27 cellular contexts compared by ENCODE assay signal in the genomic region with DNA sequence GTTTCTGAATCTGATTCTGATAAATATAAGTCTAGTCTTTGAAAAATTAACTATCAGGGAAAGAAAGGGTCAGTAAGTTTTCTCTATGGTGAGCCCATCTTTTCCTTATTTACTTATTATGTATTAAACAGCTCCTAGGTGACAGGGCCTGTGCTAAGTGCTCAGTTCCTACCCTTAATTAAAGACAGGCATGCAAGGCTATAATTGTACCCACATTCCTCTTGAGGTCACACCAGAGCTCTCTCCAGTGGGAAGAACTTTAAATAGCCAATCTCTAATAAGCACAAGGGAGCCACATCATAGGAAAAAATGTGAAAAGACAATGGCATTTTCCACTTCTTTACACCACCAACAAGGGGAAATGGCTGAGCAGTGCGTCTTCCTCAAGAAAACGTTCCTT.
"Had no signal": no experiment of that assay in that cellular context is flagged by ENCODE, and none has a peak within 500 bp of the region (broad histone marks: within the 10 kb centered on the region; RNA-seq: fewer than 3 reads in every experiment).

No MANE protein-coding gene starts in this region.

- H3K36me3 ChIP-seq: ascending aorta, suprapubic skin, tibial artery, upper lobe of right lung, WERI-Rb-1 had no signal

- H3K27ac ChIP-seq: ascending aorta, epithelial cell of prostate, suprapubic skin, tibial artery, upper lobe of right lung, WERI-Rb-1 had no signal

- ATAC-seq: activated CD4-positive, CD25-positive, alpha-beta regulatory T cell treated with anti-CD3 and anti-CD28 coated beads, Interleukin-2, amount 50 U/mL, for 24 hours; left lobe of liver; mucosa of descending colon; upper lobe of right lung had no signal

- FAIRE-seq: endometrium, TTC549 had no signal

- H3K27me3 ChIP-seq: ascending aorta, suprapubic skin, tibial artery, upper lobe of right lung had no signal

- H3K4me3 ChIP-seq: ascending aorta, mucosa of descending colon, suprapubic skin, tibial artery, upper lobe of right lung had no signal

- DNase-seq: activated CD4-positive, alpha-beta memory T cell treated with anti-CD3 and anti-CD28 coated beads for 36 hours; activated CD4-positive, alpha-beta T cell treated with anti-CD3 and anti-CD28 coated beads for 48 hours; activated CD8-positive, alpha-beta memory T cell treated with anti-CD3 and anti-CD28 coated beads, Interleukin-2, amount 50 U/mL, for 48 hours; activated gamma-delta T cell; activated naive CD4-positive, alpha-beta T cell treated with anti-CD3 and anti-CD28 coated beads, Interleukin-2, amount 10 ng/mL, durations not matched to agents 7 days and 5 days; activated naive CD8-positive, alpha-beta T cell treated with anti-CD3 and anti-CD28 coated beads, Interleukin-2, amount 10 ng/mL, durations not matched to agents 7 days and 5 days; activated T-cell treated with anti-CD3 and anti-CD28 coated beads, Interleukin-2, amount 50 U/mL, for 24 hours; dermis blood vessel endothelial cell; effector CD4-positive, alpha-beta T cell; head of caudate nucleus; kidney glomerular epithelial cell; mucosa of descending colon; posterior cingulate gyrus; stimulated activated CD4-positive, alpha-beta T cell treated with anti-CD3 and anti-CD28 coated beads, Interleukin-15, amount 100 ng/mL, for 24 hours; stimulated activated naive CD4-positive, alpha-beta T cell; SW 1271; T-helper 9 cell; tibial artery; upper lobe of right lung; WERI-Rb-1 had no signal

- H3K4me1 ChIP-seq: ascending aorta, suprapubic skin, tibial artery, upper lobe of right lung had no signal

- H3K9me3 ChIP-seq: ascending aorta, mucosa of descending colon, suprapubic skin, tibial artery, upper lobe of right lung had no signal
